1 cellular context compared by ENCODE assay signal in the genomic region with DNA sequence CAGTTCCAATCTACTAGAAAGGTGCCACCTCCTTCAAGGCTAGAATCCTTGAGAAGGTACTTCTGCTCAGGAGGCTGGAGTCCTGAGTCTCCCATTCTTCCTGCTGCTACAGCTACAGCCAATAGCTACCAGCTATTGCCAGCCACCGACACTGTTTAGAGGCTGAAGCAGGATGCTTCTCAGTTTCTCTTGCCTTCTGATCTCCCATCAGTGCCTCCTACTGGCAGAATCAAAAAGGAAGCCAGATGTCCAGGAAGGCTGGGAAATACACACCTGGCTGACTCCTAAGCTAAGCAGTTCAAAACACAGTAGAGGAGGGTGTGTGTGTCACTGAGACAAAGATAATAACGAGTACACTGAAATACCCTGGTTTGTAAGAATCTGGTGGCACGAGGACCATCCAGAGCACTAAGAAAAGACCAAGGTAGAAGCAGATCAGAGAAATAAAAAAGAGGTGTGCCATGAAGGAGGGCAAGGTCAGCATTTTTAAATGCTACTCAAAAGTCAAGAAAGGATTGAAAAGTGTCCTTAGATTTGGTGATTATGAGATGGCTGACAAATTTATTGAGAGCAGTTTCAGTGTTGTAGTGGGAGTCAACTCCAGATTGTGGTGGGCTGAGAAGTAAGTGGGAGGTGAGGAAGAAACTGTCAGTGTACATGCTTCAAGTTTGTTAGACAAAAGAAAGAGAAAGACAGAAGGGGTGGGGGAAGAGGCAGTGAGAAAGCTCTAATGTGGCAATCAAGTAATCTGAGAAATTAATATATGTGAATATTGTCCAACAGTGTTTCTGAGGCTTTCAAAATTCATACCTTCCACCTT.
TF ChIP-seq lines count a peak whose summit lies in the region.

No MANE protein-coding gene starts in this region.

TF ChIP-seq in HCT116, 20 proteins besides CTCF, POLR2A, EP300 and RAD21 (continued from another document):
- TF ChIP-seq, protein P1, sequence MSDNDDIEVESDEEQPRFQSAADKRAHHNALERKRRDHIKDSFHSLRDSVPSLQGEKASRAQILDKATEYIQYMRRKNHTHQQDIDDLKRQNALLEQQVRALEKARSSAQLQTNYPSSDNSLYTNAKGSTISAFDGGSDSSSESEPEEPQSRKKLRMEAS (IDR thresholded peaks at IDR 0.05), result no peak
